In genomic region chr2:129314120-129314519, GRCh38 we compare ENCODE assay signal across 1 cellular context.
TF ChIP-seq lines count a peak whose summit lies in the region.

No MANE protein-coding gene starts in this region.

TF ChIP-seq in GM12878, 131 proteins besides CTCF, POLR2A, EP300 and RAD21:
- no peak for TF ChIP-seq SIX5 (IDR thresholded peaks at IDR 0.05; ENCODE audit: low read depth, low read length, severe bottlenecking)
- no peak for TF ChIP-seq BMI1 (IDR thresholded peaks at IDR 0.05; ENCODE audit: borderline replicate concordance)
- no peak for TF ChIP-seq TCF12 (IDR thresholded peaks at IDR 0.05; ENCODE audit: low read depth, low read length)
- TF ChIP-seq JUNB (IDR thresholded peaks at IDR 0.05): no peak
